ENCODE assay signal across 1 cellular context in the genomic region with DNA sequence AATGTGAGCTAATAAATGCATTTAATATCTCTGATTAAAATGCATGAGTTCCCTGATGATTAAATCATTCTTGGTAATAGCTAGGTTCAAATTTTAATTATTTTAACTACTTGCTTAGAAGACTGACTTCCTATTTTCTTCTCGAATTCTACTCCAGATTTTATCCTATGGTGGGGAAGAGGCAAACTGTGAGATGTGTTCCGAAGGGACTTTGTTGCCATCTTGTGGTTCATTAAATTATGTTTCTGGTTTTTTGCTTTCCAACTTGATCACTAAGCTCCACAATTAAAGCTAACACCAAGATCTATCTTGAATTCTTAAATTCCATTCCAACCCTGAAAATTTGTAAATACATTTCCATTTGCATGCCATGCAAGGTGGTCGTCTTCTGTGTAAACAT.
TF ChIP-seq lines count a peak whose summit lies in the region.

No MANE protein-coding gene starts in this region.

TF ChIP-seq in HCT116, 20 proteins besides CTCF, POLR2A, EP300 and RAD21 (continued from another document):
- TF ChIP-seq REST (IDR thresholded peaks at IDR 0.05; ENCODE audit: low read depth), result no peak
TF ChIP-seq in HCT116: peak in this region for 0.
